In the genomic region with DNA sequence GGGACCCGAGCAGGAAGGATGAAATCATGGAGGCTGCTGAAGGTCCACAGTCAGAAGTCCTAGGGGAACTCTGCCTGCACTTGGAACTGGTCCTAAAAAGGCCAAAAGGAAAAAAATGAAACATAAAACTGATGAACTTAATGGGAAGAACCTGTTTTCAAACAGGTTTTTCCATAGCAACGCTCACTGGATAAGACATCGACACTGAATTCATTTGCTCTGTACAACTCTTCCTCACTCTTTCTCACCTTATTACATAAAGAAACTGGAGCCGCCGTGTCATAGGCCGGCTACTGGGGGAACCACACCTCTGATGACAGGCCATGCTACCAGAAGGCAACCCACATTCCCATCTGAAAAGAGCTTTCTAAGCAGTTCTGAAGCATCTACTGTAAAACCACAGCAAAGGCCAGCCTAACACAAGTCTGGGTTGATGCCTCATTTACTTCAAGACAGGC, we compare ENCODE assay signal across 10 cellular contexts.
DNase-seq lines count a peak whose midpoint lies in the region; ATAC-seq and TF ChIP-seq lines count a peak whose summit lies in the region.
"Had no signal": no experiment of that assay in that cellular context is flagged by ENCODE, and none has a peak within 500 bp of the region (broad histone marks: within the 10 kb centered on the region; RNA-seq: fewer than 3 reads in every experiment).

No MANE protein-coding gene starts in this region.

- H3K27me3 ChIP-seq in esophagus (ENCODE audit: control insufficient read depth in 1 of 2, insufficient read depth in 2 of 2, low read length in 2 of 2) (no peaks in the 10 kb centered on the region), osteoblast (ENCODE audit: insufficient read depth, low read length) (no peaks in the 10 kb centered on the region), WERI-Rb-1 (ENCODE audit: insufficient read depth, low read depth, severe bottlenecking) (no peaks in the 10 kb centered on the region)

- H3K79me2 ChIP-seq in osteoblast (ENCODE audit: insufficient read depth, low read length): peaks cover 7% of the 10 kb centered on the region

- peak overlapping the region; percentile 53 to 60 for H3K27ac ChIP-seq in esophagus (ENCODE audit: low read depth in 2 of 2, low read length in 1 of 2)
- peak overlapping the region; percentile 50 for H3K27ac ChIP-seq in osteoblast (ENCODE audit: low read depth, low read length)
- no peak overlapping the region for H3K27ac ChIP-seq in WERI-Rb-1

- H4K20me1 ChIP-seq in osteoblast (ENCODE audit: insufficient read depth, low read length): no peaks in the 10 kb centered on the region

- 49 to 57% methylated on average over 6 of the region's 6 CpGs for WGBS in esophagus, 2 donors

- no peak for ATAC-seq in GM18517 (IDR thresholded peaks at IDR 0.05; ENCODE audit: unreplicated experiment)

- H3K4me1 ChIP-seq in esophagus (ENCODE audit: control insufficient read depth in 2 of 2, insufficient read depth in 2 of 2, low read length in 1 of 2) (peaks cover 0 to 4% of the 10 kb centered on the region in 2 donors), osteoblast (ENCODE audit: insufficient read depth, low read length) (peaks cover 43% of the 10 kb centered on the region)

- H2AFZ ChIP-seq in osteoblast (ENCODE audit: low read length): no peak overlapping the region

- peaks cover 0 to 2% of the 10 kb centered on the region in 2 donors for H3K36me3 ChIP-seq in esophagus (ENCODE audit: control insufficient read depth in 2 of 2, insufficient read depth in 2 of 2, low read length in 1 of 2)
- H3K36me3 ChIP-seq in osteoblast (ENCODE audit: insufficient read depth, low read length): peaks cover 10% of the 10 kb centered on the region
- H3K36me3 ChIP-seq in WERI-Rb-1: peaks cover 11% of the 10 kb centered on the region

- peak; percentile 19 for DNase-seq in DMS53 treated with DMSO at 0.1 percent for 48 hours (lab: John Stamatoyannopoulos, UW; ENCODE audit: unreplicated experiment)
- peak; percentile 36 for DNase-seq in NCI-H2196 (lab: John Stamatoyannopoulos, UW; ENCODE audit: unreplicated experiment)
- no peak for DNase-seq in osteoblast (ENCODE audit: insufficient read length, low spot score, missing footprints)
- DNase-seq in WERI-Rb-1: no peak
- DNase-seq in amniotic stem cell (lab: John Stamatoyannopoulos, UW): no peak
- DNase-seq in stimulated activated CD4-positive, alpha-beta T cell treated with anti-CD3 and anti-CD28 coated beads, Interleukin-2, amount 100 ng/mL, for 24 hours: no peak
- DNase-seq: activated effector memory CD4-positive, alpha-beta T cell treated with Interleukin-2 at 50 U/mL for 16 hours; DMS153 had no signal

- H3K4me2 ChIP-seq in osteoblast (ENCODE audit: insufficient read depth, low read length): peak overlapping the region; percentile 5

- H3K9me3 ChIP-seq in esophagus (ENCODE audit: control insufficient read depth in 2 of 2, insufficient read depth in 1 of 2, low read depth in 1 of 2, low read length in 1 of 2) (no peaks in the 10 kb centered on the region), osteoblast (ENCODE audit: low read depth, low read length) (no peaks in the 10 kb centered on the region), WERI-Rb-1 (ENCODE audit: severe bottlenecking) (no peaks in the 10 kb centered on the region)

- TF ChIP-seq CTCF in osteoblast (IDR thresholded peaks at IDR 0.05; ENCODE audit: extremely low read depth, low read depth, low read length): no peak
- TF ChIP-seq CTCF in WERI-Rb-1 (IDR thresholded peaks at IDR 0.05; ENCODE audit: low read depth, low read length): no peak

- H3K4me3 ChIP-seq in esophagus (ENCODE audit: low read depth in 1 of 2, low read length in 2 of 2) (no peak overlapping the region), osteoblast (ENCODE audit: insufficient read depth, low read length) (no peak overlapping the region), WERI-Rb-1 (ENCODE audit: low read depth, low read length) (no peak overlapping the region)

Comparison
In these comparisons a context has a peak if more than half of its experiments do, and no peak if none do; other contexts are left out.
1. DNase-seq: peak in DMS53 treated with DMSO at 0.1 percent for 48 hours (single experiment) and NCI-H2196 (single experiment); none in osteoblast (single experiment), WERI-Rb-1 (single experiment), amniotic stem cell (single experiment) and stimulated activated CD4-positive, alpha-beta T cell treated with anti-CD3 and anti-CD28 coated beads, Interleukin-2, amount 100 ng/mL, for 24 hours (0 of 2).